Comparison of ENCODE assay signal across 16 cellular contexts in the genomic region with DNA sequence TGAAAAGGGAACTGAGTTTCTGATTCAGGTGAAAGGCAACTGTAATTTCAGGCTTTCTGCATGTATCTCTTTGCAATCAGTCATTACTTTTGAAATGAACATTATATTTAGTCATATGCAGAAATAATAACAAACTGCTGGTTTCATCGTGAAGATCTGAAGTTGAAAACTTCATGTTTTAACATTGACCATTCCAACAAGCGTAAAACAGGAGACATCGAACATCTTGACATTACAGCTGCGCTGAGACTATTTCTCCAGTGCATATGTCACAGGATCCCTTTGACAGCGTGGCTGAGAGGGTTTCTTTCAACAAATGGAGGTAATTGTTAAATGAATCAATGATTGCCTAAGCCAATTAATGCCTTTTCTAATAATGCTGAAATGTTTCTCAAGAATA. TPM values are rescaled to one million over a fixed set of nuclear protein-coding genes. Genes with fewer than 3 reads are reported as not detected.
A peak's percentile ranks its signal among the peaks of the same experiment; 100 is the strongest.
DNase-seq lines count a peak whose midpoint lies in the region; ATAC-seq, FAIRE-seq and TF ChIP-seq lines count a peak whose summit lies in the region.
"Had no signal": no experiment of that assay in that cellular context is flagged by ENCODE, and none has a peak within 500 bp of the region (broad histone marks: within the 10 kb centered on the region; RNA-seq: fewer than 3 reads in every experiment).

No MANE protein-coding gene starts in this region.

- intact Hi-C loops in body of pancreas (cut with DNase I) (no loop called here), pancreas (cut with DNase I) (no loop called here)

- no peaks in the 10 kb centered on the region for H3K27me3 ChIP-seq in body of pancreas
- no peaks in the 10 kb centered on the region for H3K27me3 ChIP-seq in pancreas
- H3K27me3 ChIP-seq: BLaER1 treated with 17β-estradiol and CSF1 and Interleukin-3, amounts not matched to agents 10 nM and 100 nM had no signal

- peaks cover 14% of the 10 kb centered on the region for H3K4me1 Mint-ChIP-seq in type B pancreatic cell (ENCODE audit: unreplicated experiment)

- H3K27ac ChIP-seq in HEK293 (ENCODE audit: extremely low read depth, low read depth, low read length), result no peak overlapping the region
- H3K27ac ChIP-seq in body of pancreas, result peak overlapping the region; percentile 43 to 80 (median 77)
- H3K27ac ChIP-seq in pancreas, result peak overlapping the region in 3 of 4 donors; percentile 53 to 86 (median 86)
- H3K27ac ChIP-seq: BLaER1 treated with 17β-estradiol and CSF1 and Interleukin-3, amounts not matched to agents 10 nM and 100 nM; GM23248 had no signal

- DNase-seq in body of pancreas (no peak), pancreas (no peak), AML-193 (lab: John Stamatoyannopoulos, UW) (no peak), type B pancreatic cell (ENCODE audit: extremely low spot score, unreplicated experiment) (no peak), NCI-H187 treated with DMSO at 0.1 percent for 48 hours (lab: John Stamatoyannopoulos, UW) (no peak)
- DNase-seq: 8988T; CD8-positive, alpha-beta T cell; DMS79 treated with DMSO at 0.1 percent for 48 hours; GF-D8; GM23248 had no signal

- TF ChIP-seq POLR2A in body of pancreas (IDR thresholded peaks at IDR 0.05), result no peak

- H3K27me3 Mint-ChIP-seq in type B pancreatic cell, result peaks cover 3% of the 10 kb centered on the region

- POLR2A ChIA-PET in HEK293 (lab: Yijun Ruan, JAX), result no interaction called here

- H3K9me3 ChIP-seq in HEK293 (ENCODE audit: control insufficient read depth, insufficient read depth, low read depth, low read length) (no peaks in the 10 kb centered on the region), body of pancreas (no peaks in the 10 kb centered on the region), pancreas (no peaks in the 10 kb centered on the region)
- H3K9me3 ChIP-seq: HAP-1 had no signal

- H3K4me1 ChIP-seq in HEK293 (ENCODE audit: control insufficient read depth, insufficient read depth, low read length) (no peaks in the 10 kb centered on the region), body of pancreas (peaks cover 65% of the 10 kb centered on the region), pancreas (peaks cover 26 to 58% (median 39%) of the 10 kb centered on the region in 3 donors)
- H3K4me1 ChIP-seq: HAP-1 had no signal

- no peak overlapping the region for H3K4me3 Mint-ChIP-seq in type B pancreatic cell
- H3K4me3 Mint-ChIP-seq: B cell; CD8-positive, alpha-beta T cell had no signal

- H3K4me3 ChIP-seq in HEK293 (ENCODE audit: low read depth, low read length), result no peak overlapping the region
- no peak overlapping the region for H3K4me3 ChIP-seq in body of pancreas
- H3K4me3 ChIP-seq in pancreas, result no peak overlapping the region
- H3K4me3 ChIP-seq: BLaER1 treated with 17β-estradiol and CSF1 and Interleukin-3, amounts not matched to agents 10 nM and 100 nM; GM23248; HAP-1 had no signal

- ATAC-seq in body of pancreas (no peak), pancreas (no peak), GM19023 (IDR thresholded peaks at IDR 0.05; ENCODE audit: unreplicated experiment) (no peak)
- ATAC-seq: CD8-positive, alpha-beta T cell had no signal

- peaks cover 3% of the 10 kb centered on the region for H3K36me3 Mint-ChIP-seq in type B pancreatic cell
- H3K36me3 Mint-ChIP-seq: CD8-positive, alpha-beta T cell had no signal

- CTCF ChIA-PET in HEK293 (lab: Yijun Ruan, JAX), result interaction anchor here (0.6 kb wide), 1 partner anchor 1967 kb away, joined by 6 read pairs; no protein-coding TSS in a partner anchor

- H3K9me3 Mint-ChIP-seq in type B pancreatic cell, result peaks cover 5% of the 10 kb centered on the region
- H3K9me3 Mint-ChIP-seq: CD8-positive, alpha-beta T cell had no signal

- no peak for TF ChIP-seq CTCF in HEK293 (tag by site-specific recombination; IDR thresholded peaks at IDR 0.05)
- TF ChIP-seq CTCF in body of pancreas (IDR thresholded peaks at IDR 0.05), result no peak
- TF ChIP-seq CTCF in pancreas (IDR thresholded peaks at IDR 0.05), result no peak
- TF ChIP-seq CTCF in type B pancreatic cell (conservative IDR thresholded peaks at IDR 0.05), result no peak

- no peak for FAIRE-seq in pancreas (lab: Jason Lieb, UNC)
- FAIRE-seq: GM19239 had no signal

- 91 to 97% methylated on average over 5 of the region's 5 CpGs for WGBS in body of pancreas, 2 donors
- 96 to 98% methylated on average over 5 of the region's 5 CpGs for WGBS in pancreas, 2 donors

- H3K27ac Mint-ChIP-seq in type B pancreatic cell, result no peak overlapping the region
- H3K27ac Mint-ChIP-seq: B cell; CD8-positive, alpha-beta T cell had no signal

- H3K36me3 ChIP-seq in HEK293 (ENCODE audit: control insufficient read depth in 2 of 2, insufficient read depth in 1 of 2, low read length in 2 of 2) (no peaks in the 10 kb centered on the region), body of pancreas (replicated peaks in 1 of 2; ENCODE audit: insufficient read depth in 1 of 2, low read depth in 2 of 2) (no peaks in the 10 kb centered on the region), pancreas (no peaks in the 10 kb centered on the region)
- H3K36me3 ChIP-seq: BLaER1 treated with 17β-estradiol and CSF1 and Interleukin-3, amounts not matched to agents 10 nM and 100 nM; HAP-1 had no signal

TF ChIP-seq in HEK293, 187 proteins besides CTCF, POLR2A, EP300 and RAD21:
- TF ChIP-seq, protein P1, sequence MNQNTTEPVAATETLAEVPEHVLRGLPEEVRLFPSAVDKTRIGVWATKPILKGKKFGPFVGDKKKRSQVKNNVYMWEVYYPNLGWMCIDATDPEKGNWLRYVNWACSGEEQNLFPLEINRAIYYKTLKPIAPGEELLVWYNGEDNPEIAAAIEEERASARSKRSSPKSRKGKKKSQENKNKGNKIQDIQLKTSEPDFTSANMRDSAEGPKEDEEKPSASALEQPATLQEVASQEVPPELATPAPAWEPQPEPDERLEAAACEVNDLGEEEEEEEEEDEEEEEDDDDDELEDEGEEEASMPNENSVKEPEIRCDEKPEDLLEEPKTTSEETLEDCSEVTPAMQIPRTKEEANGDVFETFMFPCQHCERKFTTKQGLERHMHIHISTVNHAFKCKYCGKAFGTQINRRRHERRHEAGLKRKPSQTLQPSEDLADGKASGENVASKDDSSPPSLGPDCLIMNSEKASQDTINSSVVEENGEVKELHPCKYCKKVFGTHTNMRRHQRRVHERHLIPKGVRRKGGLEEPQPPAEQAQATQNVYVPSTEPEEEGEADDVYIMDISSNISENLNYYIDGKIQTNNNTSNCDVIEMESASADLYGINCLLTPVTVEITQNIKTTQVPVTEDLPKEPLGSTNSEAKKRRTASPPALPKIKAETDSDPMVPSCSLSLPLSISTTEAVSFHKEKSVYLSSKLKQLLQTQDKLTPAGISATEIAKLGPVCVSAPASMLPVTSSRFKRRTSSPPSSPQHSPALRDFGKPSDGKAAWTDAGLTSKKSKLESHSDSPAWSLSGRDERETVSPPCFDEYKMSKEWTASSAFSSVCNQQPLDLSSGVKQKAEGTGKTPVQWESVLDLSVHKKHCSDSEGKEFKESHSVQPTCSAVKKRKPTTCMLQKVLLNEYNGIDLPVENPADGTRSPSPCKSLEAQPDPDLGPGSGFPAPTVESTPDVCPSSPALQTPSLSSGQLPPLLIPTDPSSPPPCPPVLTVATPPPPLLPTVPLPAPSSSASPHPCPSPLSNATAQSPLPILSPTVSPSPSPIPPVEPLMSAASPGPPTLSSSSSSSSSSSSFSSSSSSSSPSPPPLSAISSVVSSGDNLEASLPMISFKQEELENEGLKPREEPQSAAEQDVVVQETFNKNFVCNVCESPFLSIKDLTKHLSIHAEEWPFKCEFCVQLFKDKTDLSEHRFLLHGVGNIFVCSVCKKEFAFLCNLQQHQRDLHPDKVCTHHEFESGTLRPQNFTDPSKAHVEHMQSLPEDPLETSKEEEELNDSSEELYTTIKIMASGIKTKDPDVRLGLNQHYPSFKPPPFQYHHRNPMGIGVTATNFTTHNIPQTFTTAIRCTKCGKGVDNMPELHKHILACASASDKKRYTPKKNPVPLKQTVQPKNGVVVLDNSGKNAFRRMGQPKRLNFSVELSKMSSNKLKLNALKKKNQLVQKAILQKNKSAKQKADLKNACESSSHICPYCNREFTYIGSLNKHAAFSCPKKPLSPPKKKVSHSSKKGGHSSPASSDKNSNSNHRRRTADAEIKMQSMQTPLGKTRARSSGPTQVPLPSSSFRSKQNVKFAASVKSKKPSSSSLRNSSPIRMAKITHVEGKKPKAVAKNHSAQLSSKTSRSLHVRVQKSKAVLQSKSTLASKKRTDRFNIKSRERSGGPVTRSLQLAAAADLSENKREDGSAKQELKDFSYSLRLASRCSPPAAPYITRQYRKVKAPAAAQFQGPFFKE (tag by site-specific recombination; IDR thresholded peaks at IDR 0.05; ENCODE audit: borderline replicate concordance), result no peak
- TF ChIP-seq ZNF791 (tag by site-specific recombination; IDR thresholded peaks at IDR 0.05), result no peak
- TF ChIP-seq ZNF121 (tag by site-specific recombination; IDR thresholded peaks at IDR 0.05), result no peak
- TF ChIP-seq ZNF792 (tag by site-specific recombination; IDR thresholded peaks at IDR 0.05), result no peak
- TF ChIP-seq ZNF133 (tag by site-specific recombination; IDR thresholded peaks at IDR 0.05), result peak; percentile 93
- TF ChIP-seq ZNF701 (tag by site-specific recombination; IDR thresholded peaks at IDR 0.05), result no peak
- TF ChIP-seq KLF16 (tag by site-specific recombination; IDR thresholded peaks at IDR 0.05), result no peak
- TF ChIP-seq, protein P2, sequence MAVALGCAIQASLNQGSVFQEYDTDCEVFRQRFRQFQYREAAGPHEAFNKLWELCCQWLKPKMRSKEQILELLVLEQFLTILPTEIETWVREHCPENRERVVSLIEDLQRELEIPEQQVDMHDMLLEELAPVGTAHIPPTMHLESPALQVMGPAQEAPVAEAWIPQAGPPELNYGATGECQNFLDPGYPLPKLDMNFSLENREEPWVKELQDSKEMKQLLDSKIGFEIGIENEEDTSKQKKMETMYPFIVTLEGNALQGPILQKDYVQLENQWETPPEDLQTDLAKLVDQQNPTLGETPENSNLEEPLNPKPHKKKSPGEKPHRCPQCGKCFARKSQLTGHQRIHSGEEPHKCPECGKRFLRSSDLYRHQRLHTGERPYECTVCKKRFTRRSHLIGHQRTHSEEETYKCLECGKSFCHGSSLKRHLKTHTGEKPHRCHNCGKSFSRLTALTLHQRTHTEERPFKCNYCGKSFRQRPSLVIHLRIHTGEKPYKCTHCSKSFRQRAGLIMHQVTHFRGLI (tag by site-specific recombination; IDR thresholded peaks at IDR 0.05), result no peak
- no peak for TF ChIP-seq MYNN (tag by site-specific recombination; IDR thresholded peaks at IDR 0.05; ENCODE audit: borderline replicate concordance)

RNA-seq across cellular contexts. Expression of a gene that starts 38.2 kb away (rescaled TPM):
- total RNA-seq in body of pancreas, result 1 to 10 TPM; 5.9 to 8.8 TPM
- 10 to 100 TPM in 1 of 6 donors, 1 to 10 TPM in 5; 5.8 to 12.9 (median 6.2) TPM for total RNA-seq in pancreas
- 1 to 10 TPM; 3.6 to 6.6 TPM for polyA plus RNA-seq in pancreas
- total RNA-seq in type B pancreatic cell (ENCODE audit: low replicate concordance), result 22.4 and 24.6 TPM in 2 replicates
